Comparison of ENCODE assay signal across 28 cellular contexts in genomic region chr9:111442360-111443027, GRCh38.
"Had no signal": no experiment of that assay in that cellular context is flagged by ENCODE, and none has a peak within 500 bp of the region (broad histone marks: within the 10 kb centered on the region; RNA-seq: fewer than 3 reads in every experiment).

No MANE protein-coding gene starts in this region.

- H3K27me3 ChIP-seq: ascending aorta, breast epithelium, cardiac muscle cell, colonic mucosa had no signal

- ATAC-seq: activated CD8-positive, alpha-beta memory T cell treated with anti-CD3 and anti-CD28 coated beads, Interleukin-2, amount 10 ng/mL, durations not matched to agents 7 days and 5 days; activated CD8-positive, alpha-beta T cell treated with anti-CD3 and anti-CD28 coated beads, Interleukin-2, amount 10 ng/mL, durations not matched to agents 7 days and 5 days; activated naive CD4-positive, alpha-beta T cell treated with anti-CD3 and anti-CD28 coated beads, Interleukin-2, amount 50 U/mL, for 72 hours; esophagus mucosa; T-helper 17 cell; WTC11 had no signal

- H3K4me1 ChIP-seq: ascending aorta, breast epithelium, colonic mucosa had no signal

- H3K27ac ChIP-seq: ascending aorta, breast epithelium, cardiac muscle cell, colonic mucosa had no signal

- H3K9me3 ChIP-seq: ascending aorta, breast epithelium, colonic mucosa had no signal

- FAIRE-seq: endometrium, frontal cortex had no signal

- DNase-seq: activated CD4-positive, alpha-beta memory T cell treated with anti-CD3 and anti-CD28 coated beads for 36 hours; activated CD4-positive, alpha-beta T cell treated with anti-CD3 and anti-CD28 coated beads for 1 hour; activated CD4-positive, alpha-beta T cell treated with anti-CD3 and anti-CD28 coated beads for 4 hours; activated CD8-positive, alpha-beta memory T cell treated with anti-CD3 and anti-CD28 coated beads, Interleukin-2, amount 10 ng/mL, durations not matched to agents 7 days and 5 days; activated CD8-positive, alpha-beta memory T cell treated with anti-CD3 and anti-CD28 coated beads, Interleukin-2, amount 50 U/mL, for 4 hours; activated CD8-positive, alpha-beta T cell treated with anti-CD3 and anti-CD28 coated beads, Interleukin-2, amount 10 ng/mL, durations not matched to agents 7 days and 5 days; activated effector memory CD4-positive, alpha-beta T cell treated with anti-CD3 and anti-CD28 coated beads, Interleukin-2, amount 50 U/mL, for 16 hours; activated naive CD4-positive, alpha-beta T cell treated with anti-CD3 and anti-CD28 coated beads, Interleukin-2, amount 10 ng/mL, durations not matched to agents 7 days and 5 days; activated naive CD8-positive, alpha-beta T cell treated with anti-CD3 and anti-CD28 coated beads, Interleukin-2, amount 10 ng/mL, durations not matched to agents 7 days and 5 days; activated T-cell treated with anti-CD3 and anti-CD28 coated beads, Interleukin-2, amount 50 U/mL, for 1 hour; activated T-cell treated with anti-CD3 and anti-CD28 coated beads, Interleukin-2, amount 50 U/mL, for 48 hours; central memory CD4-positive, alpha-beta T cell; cerebellar nuclear complex; colonic mucosa; effector CD8-positive, alpha-beta T cell; foreskin fibroblast; head of caudate nucleus; T-helper 1 cell; T-helper 17 cell; T1000 had no signal

- H3K4me3 ChIP-seq: ascending aorta, breast epithelium, cardiac muscle cell, colonic mucosa had no signal

- H3K36me3 ChIP-seq: colonic mucosa had no signal
